Comparison of ENCODE assay signal across 25 cellular contexts in the genomic region with DNA sequence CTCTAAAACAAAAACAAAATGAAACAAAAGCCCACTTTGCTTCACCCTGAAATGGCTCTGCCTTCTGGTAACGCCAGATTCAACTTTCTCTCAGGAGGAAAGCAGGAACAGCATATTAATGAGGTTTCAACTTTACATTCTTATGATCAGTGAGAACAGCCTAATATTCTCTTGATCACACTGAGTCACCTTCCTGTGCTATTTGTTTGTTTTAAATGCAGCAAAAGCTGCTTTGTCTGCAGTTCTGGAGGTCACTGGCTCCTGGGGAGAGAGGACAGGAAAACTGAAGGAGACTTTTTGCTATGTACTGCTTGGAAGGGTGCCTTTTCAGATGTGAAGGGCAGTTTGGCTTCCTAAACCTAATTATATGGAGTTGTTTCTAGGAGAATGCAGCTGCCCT. TPM values are rescaled to one million over a fixed set of nuclear protein-coding genes. Genes with fewer than 3 reads are reported as not detected.
DNase-seq lines count a peak whose midpoint lies in the region; ATAC-seq, FAIRE-seq and TF ChIP-seq lines count a peak whose summit lies in the region.
"Had no signal": no experiment of that assay in that cellular context is flagged by ENCODE, and none has a peak within 500 bp of the region (broad histone marks: within the 10 kb centered on the region; RNA-seq: fewer than 3 reads in every experiment).

No MANE protein-coding gene starts in this region.

- H3K36me3 Mint-ChIP-seq in endodermal cell (ENCODE audit: low read depth) (no peaks in the 10 kb centered on the region), nephron (ENCODE audit: low read depth) (no peaks in the 10 kb centered on the region)
- H3K36me3 Mint-ChIP-seq: activated naive CD8-positive, alpha-beta T cell; CD4-positive, CD25-positive, alpha-beta regulatory T cell; mesothelial cell of epicardium had no signal

- no peak overlapping the region for H3K9ac ChIP-seq in endodermal cell (ENCODE audit: extremely low read depth, low read length, poor library complexity, severe bottlenecking)

- peaks cover 12% of the 10 kb centered on the region for H3K4me1 Mint-ChIP-seq in endodermal cell
- peaks cover 9% of the 10 kb centered on the region for H3K4me1 Mint-ChIP-seq in nephron
- H3K4me1 Mint-ChIP-seq: CD4-positive, CD25-positive, alpha-beta regulatory T cell; mesothelial cell of epicardium had no signal

- WGBS in endodermal cell (ENCODE audit: insufficient coverage in 1 of 2, insufficient read length in 1 of 2), 2 experiments = 40 to 55% methylated on average over 1 of the region's 1 CpG
- 61 to 73% methylated on average over 1 of the region's 1 CpG for WGBS in body of pancreas, 2 donors

- H3K4me3 ChIP-seq in MG63 (no peak overlapping the region), endodermal cell (ENCODE audit: low read length) (no peak overlapping the region), body of pancreas (no peak overlapping the region)
- H3K4me3 ChIP-seq: hepatocyte had no signal

- ATAC-seq in HG02973 (IDR thresholded peaks at IDR 0.05; ENCODE audit: unreplicated experiment) (no peak), body of pancreas (no peak)
- ATAC-seq: activated CD8-positive, alpha-beta T cell treated with anti-CD3 and anti-CD28 coated beads, Interleukin-2, amount 10 ng/mL, durations not matched to agents 7 days and 5 days; left cardiac atrium; sciatic nerve had no signal

- no peaks in the 10 kb centered on the region for H3K27me3 Mint-ChIP-seq in endodermal cell (ENCODE audit: insufficient read depth)
- H3K27me3 Mint-ChIP-seq in nephron (ENCODE audit: low read depth) = peaks cover 5% of the 10 kb centered on the region

- DNase-seq in EL = peak; percentile 20
- DNase-seq in MG63 = peak; percentile 6
- DNase-seq in endodermal cell = no peak
- DNase-seq in GM19239 (ENCODE audit: insufficient read length, low spot score) = no peak
- no peak for DNase-seq in NCI-H128 (lab: John Stamatoyannopoulos, UW; ENCODE audit: unreplicated experiment)
- DNase-seq in body of pancreas = no peak
- DNase-seq: activated CD4-positive, CD25-positive, alpha-beta regulatory T cell; activated CD8-positive, alpha-beta T cell treated with anti-CD3 and anti-CD28 coated beads, Interleukin-2, amount 10 ng/mL, durations not matched to agents 7 days and 5 days; activated T-cell treated with anti-CD3 and anti-CD28 coated beads, Interleukin-2, amount 50 U/mL, for 48 hours; CD4-positive, CD25-positive, alpha-beta regulatory T cell; DMS153; KG1; left cardiac atrium; NCI-H1092; NCI-H2171 treated with DMSO at 0.1 percent for 48 hours; stimulated activated CD4-positive, alpha-beta T cell treated with anti-CD3 and anti-CD28 coated beads, Interleukin-1b, Interleukin-23, amount 100 ng/mL, for 48 hours had no signal

- TF ChIP-seq CTCF in endodermal cell (conservative IDR thresholded peaks at IDR 0.05) (no peak), nephron (IDR thresholded peaks at IDR 0.05; ENCODE audit: unreplicated experiment in 3 of 3) (no peak), body of pancreas (IDR thresholded peaks at IDR 0.05) (no peak)

- TF ChIP-seq POLR2A in body of pancreas (IDR thresholded peaks at IDR 0.05) = no peak

- H3K4me3 Mint-ChIP-seq in endodermal cell = no peak overlapping the region
- H3K4me3 Mint-ChIP-seq in nephron = no peak overlapping the region
- H3K4me3 Mint-ChIP-seq: activated CD8-positive, alpha-beta T cell treated with anti-CD3 and anti-CD28 coated beads, Interleukin-2, amount 10 ng/mL, durations not matched to agents 7 days and 5 days; activated naive CD8-positive, alpha-beta T cell; CD4-positive, CD25-positive, alpha-beta regulatory T cell; mesothelial cell of epicardium; neural crest cell; T-helper 1 cell treated with Interleukin-12 subunit alpha and Interleukin-12 subunit beta and Interleukin-4 antibody, amounts not matched to agents 30 μg/mL and 1 μg/mL, for 36 hours had no signal

- H3K4me1 ChIP-seq in endodermal cell (ENCODE audit: control insufficient read depth, insufficient read depth, low read length) (no peaks in the 10 kb centered on the region), body of pancreas (no peaks in the 10 kb centered on the region)

- peaks cover 12% of the 10 kb centered on the region for H3K9me3 Mint-ChIP-seq in endodermal cell
- peaks cover 14% of the 10 kb centered on the region for H3K9me3 Mint-ChIP-seq in nephron
- H3K9me3 Mint-ChIP-seq: T-helper 1 cell treated with Interleukin-12 subunit alpha and Interleukin-12 subunit beta and Interleukin-4 antibody, amounts not matched to agents 30 μg/mL and 1 μg/mL, for 36 hours had no signal

- H3K36me3 ChIP-seq in MG63 (no peaks in the 10 kb centered on the region), endodermal cell (ENCODE audit: control insufficient read depth, insufficient read depth, low read length) (no peaks in the 10 kb centered on the region), body of pancreas (replicated peaks in 1 of 2; ENCODE audit: insufficient read depth in 1 of 2, low read depth in 2 of 2) (no peaks in the 10 kb centered on the region)

- H3K27me3 ChIP-seq in MG63 = no peaks in the 10 kb centered on the region
- H3K27me3 ChIP-seq in endodermal cell (ENCODE audit: control insufficient read depth, insufficient read depth, low read length, poor library complexity, severe bottlenecking) = no peaks in the 10 kb centered on the region
- H3K27me3 ChIP-seq in body of pancreas = no peaks in the 10 kb centered on the region
- H3K27me3 ChIP-seq: hepatocyte had no signal

- H3K27ac ChIP-seq in endodermal cell (ENCODE audit: low read depth, low read length) (peak overlapping the region; percentile 57), body of pancreas (no peak overlapping the region)
- H3K27ac ChIP-seq: hepatocyte, HL-60 had no signal

- intact Hi-C loops in body of pancreas (cut with DNase I) = no loop called here

- H3K9me3 ChIP-seq in MG63 (no peaks in the 10 kb centered on the region), endodermal cell (ENCODE audit: control insufficient read depth, low read length) (peaks cover 10% of the 10 kb centered on the region), body of pancreas (no peaks in the 10 kb centered on the region)

- H3K27ac Mint-ChIP-seq in endodermal cell = no peak overlapping the region
- H3K27ac Mint-ChIP-seq in nephron = peak overlapping the region; percentile 32 to 91 (median 50)
- H3K27ac Mint-ChIP-seq: activated CD8-positive, alpha-beta T cell treated with anti-CD3 and anti-CD28 coated beads, Interleukin-2, amount 10 ng/mL, durations not matched to agents 7 days and 5 days; activated naive CD8-positive, alpha-beta T cell; CD4-positive, CD25-positive, alpha-beta regulatory T cell; mesothelial cell of epicardium; T-helper 1 cell treated with Interleukin-12 subunit alpha and Interleukin-12 subunit beta and Interleukin-4 antibody, amounts not matched to agents 30 μg/mL and 1 μg/mL, for 36 hours had no signal

- no peak for FAIRE-seq in GM19239 (lab: Jason Lieb, UNC)

RNA-seq across cellular contexts. Expression of a gene that starts 48.1 kb away (rescaled TPM):
- total RNA-seq in MG63 (2014; rRNA removed; shearing (Covaris generic); ENCODE audit: low replicate concordance) = 14.8 and 15.4 TPM in 2 replicates
- total RNA-seq in endodermal cell = 10 to 100 TPM; 20.9 to 23.7 TPM
- polyA plus RNA-seq in endodermal cell (2013, experiment 1 of 2) = 22.7 TPM
- polyA plus RNA-seq in endodermal cell (2013, experiment 2 of 2) = 22.9 TPM
- total RNA-seq in body of pancreas = 10 to 100 TPM; 11.2 to 11.9 TPM

RNA-seq across cellular contexts. Expression of a gene that starts 48.2 kb away (rescaled TPM):
- total RNA-seq in MG63 (2014; rRNA removed; shearing (Covaris generic); ENCODE audit: low replicate concordance) = 1.2 and 3.6 TPM in 2 replicates
- 10 to 100 TPM; 16.0 to 16.3 TPM for total RNA-seq in endodermal cell
- polyA plus RNA-seq in endodermal cell (2013, experiment 1 of 2) = 8.3 TPM
- 9.6 TPM for polyA plus RNA-seq in endodermal cell (2013, experiment 2 of 2)
- total RNA-seq in body of pancreas = 10 to 100 TPM in 1 of 2 donors, 1 to 10 TPM in 1; 4.3 to 10.1 TPM

Comparison
In these comparisons a context has a peak if more than half of its experiments do, and no peak if none do; other contexts are left out.
1. DNase-seq: peak in EL (single experiment) and MG63 (single experiment); none in endodermal cell (single experiment), GM19239 (single experiment), NCI-H128 (single experiment) and body of pancreas (0 of 4).